19 cellular contexts compared by ENCODE assay signal in the genomic region with DNA sequence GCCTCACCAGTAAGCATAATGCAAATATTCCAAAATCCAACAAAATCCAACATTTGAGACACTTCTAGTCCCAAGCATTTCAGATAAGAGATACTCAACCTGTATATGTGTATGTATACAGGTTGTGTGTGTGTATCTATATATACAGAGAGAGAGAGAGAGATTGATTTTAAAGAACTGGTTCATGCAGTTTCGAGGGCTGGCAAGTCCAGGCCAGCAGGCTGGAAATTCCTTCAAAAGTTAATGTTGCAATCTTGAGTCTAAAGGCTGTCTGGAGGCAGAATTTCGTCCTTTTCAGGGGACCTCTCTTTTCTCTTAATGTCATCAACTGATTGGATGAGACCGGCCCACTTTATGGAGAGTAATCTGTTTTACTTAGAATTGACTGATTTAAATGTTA. TPM values are rescaled to one million over a fixed set of nuclear protein-coding genes. Genes with fewer than 3 reads are reported as not detected.
A peak's percentile ranks its signal among the peaks of the same experiment; 100 is the strongest.
DNase-seq lines count a peak whose midpoint lies in the region; ATAC-seq and TF ChIP-seq lines count a peak whose summit lies in the region.
"Had no signal": no experiment of that assay in that cellular context is flagged by ENCODE, and none has a peak within 500 bp of the region (broad histone marks: within the 10 kb centered on the region; RNA-seq: fewer than 3 reads in every experiment).

No MANE protein-coding gene starts in this region.

- peak; percentile 41 for ATAC-seq in RWPE2 (ENCODE audit: low read depth)
- peak in 2 of 4 donors; percentile 15 to 33 for ATAC-seq in right lobe of liver
- no peak for ATAC-seq in mucosa of descending colon
- ATAC-seq in HG03196 (IDR thresholded peaks at IDR 0.05; ENCODE audit: unreplicated experiment), result no peak
- no peak for ATAC-seq in HG03025 (IDR thresholded peaks at IDR 0.05; ENCODE audit: low FRiP score, unreplicated experiment)
- no peak for ATAC-seq in activated CD4-positive, alpha-beta T cell treated with anti-CD3 and anti-CD28 coated beads for 36 hours
- ATAC-seq: activated CD8-positive, alpha-beta memory T cell treated with anti-CD3 and anti-CD28 coated beads, Interleukin-2, amount 10 ng/mL, durations not matched to agents 7 days and 5 days; activated T-helper 17 cell treated with anti-CD3 and anti-CD28 coated beads, Interleukin-2, amount 50 U/mL, for 72 hours; body of pancreas had no signal

- H3K9me3 ChIP-seq in RWPE2 (ENCODE audit: severe bottlenecking) (no peaks in the 10 kb centered on the region), right lobe of liver (no peaks in the 10 kb centered on the region), subcutaneous abdominal adipose tissue (ENCODE audit: control insufficient read depth in 5 of 5, low read length in 5 of 5) (no peaks in the 10 kb centered on the region), mucosa of descending colon (no peaks in the 10 kb centered on the region)
- H3K9me3 ChIP-seq: body of pancreas had no signal

- no peak overlapping the region for H3K4me3 Mint-ChIP-seq in activated CD4-positive, alpha-beta T cell treated with anti-CD3 and anti-CD28 coated beads for 36 hours
- H3K4me3 Mint-ChIP-seq: activated CD8-positive, alpha-beta memory T cell treated with anti-CD3 and anti-CD28 coated beads, Interleukin-2, amount 10 ng/mL, durations not matched to agents 7 days and 5 days; activated naive CD8-positive, alpha-beta T cell treated with anti-CD3 and anti-CD28 coated beads for 36 hours; activated T-helper 17 cell treated with anti-CD3 and anti-CD28 coated beads, Interleukin-2, amount 50 U/mL, for 72 hours; neural progenitor cell had no signal

- POLR2A ChIA-PET in activated CD4-positive, alpha-beta T cell treated with anti-CD3 and anti-CD28 coated beads for 36 hours (lab: Charles Lee), result no interaction called here

- CTCF ChIA-PET in activated CD4-positive, alpha-beta T cell treated with anti-CD3 and anti-CD28 coated beads for 36 hours (lab: Charles Lee), result no interaction called here

- peaks cover 8% of the 10 kb centered on the region for H3K36me3 ChIP-seq in RWPE2 (ENCODE audit: low read depth)
- no peaks in the 10 kb centered on the region for H3K36me3 ChIP-seq in right lobe of liver
- no peaks in the 10 kb centered on the region for H3K36me3 ChIP-seq in subcutaneous abdominal adipose tissue (ENCODE audit: control insufficient read depth in 5 of 5, insufficient read depth in 5 of 5, low read length in 5 of 5)
- H3K36me3 ChIP-seq in mucosa of descending colon (ENCODE audit: low read depth), result no peaks in the 10 kb centered on the region
- H3K36me3 ChIP-seq: neural progenitor cell had no signal

- H3K36me3 Mint-ChIP-seq in activated CD4-positive, alpha-beta T cell treated with anti-CD3 and anti-CD28 coated beads for 36 hours (ENCODE audit: low read depth), result no peaks in the 10 kb centered on the region
- H3K36me3 Mint-ChIP-seq: activated CD8-positive, alpha-beta memory T cell treated with anti-CD3 and anti-CD28 coated beads, Interleukin-2, amount 10 ng/mL, durations not matched to agents 7 days and 5 days; activated naive CD8-positive, alpha-beta T cell treated with anti-CD3 and anti-CD28 coated beads for 36 hours; neural progenitor cell had no signal

- no peak overlapping the region for H3K9ac ChIP-seq in subcutaneous abdominal adipose tissue (ENCODE audit: low read length in 5 of 5)
- H3K9ac ChIP-seq: neural progenitor cell had no signal

- no peak overlapping the region for H3K4me3 ChIP-seq in RWPE2 (ENCODE audit: severe bottlenecking)
- no peak overlapping the region for H3K4me3 ChIP-seq in epithelial cell of esophagus (ENCODE audit: low read length)
- no peak overlapping the region for H3K4me3 ChIP-seq in right lobe of liver
- no peak overlapping the region for H3K4me3 ChIP-seq in subcutaneous abdominal adipose tissue (ENCODE audit: low read depth in 1 of 5, low read length in 5 of 5)
- no peak overlapping the region for H3K4me3 ChIP-seq in mucosa of descending colon
- H3K4me3 ChIP-seq: body of pancreas, neural progenitor cell had no signal

- 40% methylated on average over 3 of the region's 3 CpGs for WGBS in right lobe of liver (ENCODE audit: insufficient coverage, low coverage, low lambda C conversion rate, missing lambda C conversion rate)

- DNase-seq in RWPE2 (ENCODE audit: low spot score), result no peak
- DNase-seq in epithelial cell of esophagus (ENCODE audit: low read depth), result peak; percentile 88
- DNase-seq in right lobe of liver, result no peak
- DNase-seq in mucosa of descending colon, result no peak
- no peak for DNase-seq in activated CD4-positive, alpha-beta T cell treated with anti-CD3 and anti-CD28 coated beads for 36 hours
- DNase-seq: activated CD4-positive, alpha-beta T cell treated with anti-CD3 and anti-CD28 coated beads for 4 hours; activated CD8-positive, alpha-beta memory T cell treated with anti-CD3 and anti-CD28 coated beads, Interleukin-2, amount 10 ng/mL, durations not matched to agents 7 days and 5 days; activated naive CD8-positive, alpha-beta T cell treated with anti-CD3 and anti-CD28 coated beads for 36 hours; body of pancreas; dermis blood vessel endothelial cell; NCI-H526; stimulated activated CD4-positive, alpha-beta T cell treated with anti-CD3 and anti-CD28 coated beads, Interleukin-4, amount 100 ng/mL, for 4 hours; SW 1271 had no signal

- H3K27me3 ChIP-seq in RWPE2 (ENCODE audit: insufficient read depth, poor library complexity, severe bottlenecking) (no peaks in the 10 kb centered on the region), right lobe of liver (no peaks in the 10 kb centered on the region), subcutaneous abdominal adipose tissue (ENCODE audit: control insufficient read depth in 5 of 5, insufficient read depth in 4 of 5, low read length in 5 of 5) (no peaks in the 10 kb centered on the region)
- H3K27me3 ChIP-seq: body of pancreas, neural progenitor cell had no signal

- TF ChIP-seq CTCF in RWPE2 (IDR thresholded peaks at IDR 0.05; ENCODE audit: poor library complexity, severe bottlenecking), result no peak
- no peak for TF ChIP-seq CTCF in epithelial cell of esophagus (IDR thresholded peaks at IDR 0.05; ENCODE audit: insufficient read depth, low read depth, low read length, missing control alignments)
- no peak for TF ChIP-seq CTCF in right lobe of liver (IDR thresholded peaks at IDR 0.05)
- TF ChIP-seq CTCF in mucosa of descending colon (IDR thresholded peaks at IDR 0.05), result no peak

- no peak overlapping the region for H3K27ac Mint-ChIP-seq in activated CD4-positive, alpha-beta T cell treated with anti-CD3 and anti-CD28 coated beads for 36 hours
- H3K27ac Mint-ChIP-seq: activated CD8-positive, alpha-beta memory T cell treated with anti-CD3 and anti-CD28 coated beads, Interleukin-2, amount 10 ng/mL, durations not matched to agents 7 days and 5 days; activated naive CD8-positive, alpha-beta T cell treated with anti-CD3 and anti-CD28 coated beads for 36 hours; activated T-helper 17 cell treated with anti-CD3 and anti-CD28 coated beads, Interleukin-2, amount 50 U/mL, for 72 hours; neural progenitor cell had no signal

- intact Hi-C loops in right lobe of liver (cut with DNase I) (no loop called here), mucosa of descending colon (cut with DNase I, micrococcal nuclease) (no loop called here)
- intact Hi-C loops in activated CD4-positive, alpha-beta T cell treated with anti-CD3 and anti-CD28 coated beads for 36 hours (cut with DNase I, micrococcal nuclease), result no loop called here

- no peaks in the 10 kb centered on the region for H3K9me3 Mint-ChIP-seq in activated CD4-positive, alpha-beta T cell treated with anti-CD3 and anti-CD28 coated beads for 36 hours (ENCODE audit: low read depth)
- H3K9me3 Mint-ChIP-seq: activated naive CD8-positive, alpha-beta T cell treated with anti-CD3 and anti-CD28 coated beads for 36 hours; activated T-helper 17 cell treated with anti-CD3 and anti-CD28 coated beads, Interleukin-2, amount 50 U/mL, for 72 hours; neural progenitor cell had no signal

- no peak for TF ChIP-seq POLR2A in right lobe of liver (IDR thresholded peaks at IDR 0.05)

- H3K27me3 Mint-ChIP-seq in activated CD4-positive, alpha-beta T cell treated with anti-CD3 and anti-CD28 coated beads for 36 hours, result peaks cover 11% of the 10 kb centered on the region

- H3K4me1 Mint-ChIP-seq in activated CD4-positive, alpha-beta T cell treated with anti-CD3 and anti-CD28 coated beads for 36 hours, result peaks cover 3% of the 10 kb centered on the region
- H3K4me1 Mint-ChIP-seq: activated CD8-positive, alpha-beta memory T cell treated with anti-CD3 and anti-CD28 coated beads, Interleukin-2, amount 10 ng/mL, durations not matched to agents 7 days and 5 days; activated naive CD8-positive, alpha-beta T cell treated with anti-CD3 and anti-CD28 coated beads for 36 hours; activated T-helper 17 cell treated with anti-CD3 and anti-CD28 coated beads, Interleukin-2, amount 50 U/mL, for 72 hours had no signal

- peaks cover 58% of the 10 kb centered on the region for H3K4me1 ChIP-seq in RWPE2 (ENCODE audit: insufficient read depth, poor library complexity, severe bottlenecking)
- peaks cover 0 to 42% (median 22%) of the 10 kb centered on the region in 4 donors for H3K4me1 ChIP-seq in right lobe of liver
- peaks cover 3 to 48% (median 45%) of the 10 kb centered on the region in 5 donors for H3K4me1 ChIP-seq in subcutaneous abdominal adipose tissue (ENCODE audit: control insufficient read depth in 5 of 5, insufficient read depth in 5 of 5, low read length in 5 of 5)
- H3K4me1 ChIP-seq in mucosa of descending colon (ENCODE audit: low read depth), result peaks cover 26% of the 10 kb centered on the region
- H3K4me1 ChIP-seq: body of pancreas, neural progenitor cell had no signal

- H3K27ac ChIP-seq in RWPE2 (ENCODE audit: poor library complexity, severe bottlenecking) (peak overlapping the region; percentile 81), right lobe of liver (peak overlapping the region in 2 of 3 donors; percentile 8 to 52), subcutaneous abdominal adipose tissue (ENCODE audit: low read depth, low read length) (peak overlapping the region; percentile 88)
- H3K27ac ChIP-seq: body of pancreas, C4-2B, neural progenitor cell had no signal

RNA-seq across cellular contexts. Expression of a gene that starts 50.7 kb away (rescaled TPM):
- 1 to 10 TPM in 5 of 6 experiments, under 1 TPM in 1; 0.74 to 2.8 (median 1.9) TPM for total RNA-seq in right lobe of liver
- 10 to 100 TPM in 1 of 3 donors, 1 to 10 TPM in 2; 1.1 to 11.6 (median 1.7) TPM for total RNA-seq in mucosa of descending colon
- not detected for total RNA-seq in activated CD4-positive, alpha-beta T cell treated with anti-CD3 and anti-CD28 coated beads for 36 hours
- total RNA-seq: activated naive CD8-positive, alpha-beta T cell treated with anti-CD3 and anti-CD28 coated beads for 36 hours; activated T-helper 17 cell treated with anti-CD3 and anti-CD28 coated beads, Interleukin-2, amount 50 U/mL, for 72 hours had no signal

Comparison
In these comparisons a context has a peak if more than half of its experiments do, and no peak if none do; other contexts are left out.
1. H3K27ac ChIP-seq: peak in every context shown above with its lines; median percentile 88 in subcutaneous abdominal adipose tissue; 81 in RWPE2; 30 in right lobe of liver.